19 cellular contexts compared by ENCODE assay signal in the genomic region with DNA sequence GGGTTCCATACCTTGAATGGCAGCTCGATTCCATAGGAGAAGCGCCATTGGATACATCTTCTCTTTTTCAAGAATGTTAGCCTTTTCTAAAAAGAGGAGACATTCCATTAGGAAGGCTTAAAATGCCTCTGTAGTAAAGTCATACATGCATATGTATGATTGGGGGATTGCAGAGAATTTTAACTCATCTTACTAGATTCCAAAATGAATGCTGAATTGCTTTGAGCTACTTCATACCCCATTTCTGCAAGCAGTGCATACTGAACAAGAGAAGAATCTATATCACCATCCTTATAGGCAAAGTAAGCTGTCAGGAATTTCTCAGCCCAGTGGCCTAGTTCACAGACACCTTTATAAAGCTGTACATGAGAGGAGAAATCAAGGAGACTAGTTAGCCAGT.
DNase-seq lines count a peak whose midpoint lies in the region; ATAC-seq, FAIRE-seq and TF ChIP-seq lines count a peak whose summit lies in the region.
"Had no signal": no experiment of that assay in that cellular context is flagged by ENCODE, and none has a peak within 500 bp of the region (broad histone marks: within the 10 kb centered on the region; RNA-seq: fewer than 3 reads in every experiment).

No MANE protein-coding gene starts in this region.

- H3K9ac ChIP-seq in SK-N-SH = no peak overlapping the region

- no peaks in the 10 kb centered on the region for H4K20me1 ChIP-seq in SK-N-SH (ENCODE audit: insufficient read depth)
- H4K20me1 ChIP-seq in hepatocyte (ENCODE audit: insufficient read depth, poor library complexity, severe bottlenecking) = no peaks in the 10 kb centered on the region

- H2AFZ ChIP-seq in SK-N-SH (ENCODE audit: low read depth) = no peak overlapping the region
- no peak overlapping the region for H2AFZ ChIP-seq in hepatocyte
- H2AFZ ChIP-seq: PC-9 had no signal

- H3K27me3 ChIP-seq in SK-N-SH (ENCODE audit: insufficient read depth) (no peaks in the 10 kb centered on the region), hepatocyte (no peaks in the 10 kb centered on the region), sigmoid colon (no peaks in the 10 kb centered on the region)
- H3K27me3 ChIP-seq: ovary, right lobe of liver had no signal

- ATAC-seq in A549 (no peak), HG02623 (IDR thresholded peaks at IDR 0.05; ENCODE audit: unreplicated experiment) (no peak), HG03280 (IDR thresholded peaks at IDR 0.05; ENCODE audit: unreplicated experiment) (no peak), HG02884 (IDR thresholded peaks at IDR 0.05; ENCODE audit: unreplicated experiment) (no peak)
- ATAC-seq: effector memory CD8-positive, alpha-beta T cell; naive thymus-derived CD8-positive, alpha-beta T cell had no signal

- H3K4me3 ChIP-seq in A549 (no peak overlapping the region), SK-N-SH (ENCODE audit: low read depth in 2 of 2, low read length in 1 of 2) (no peak overlapping the region), hepatocyte (no peak overlapping the region), sigmoid colon (no peak overlapping the region)
- H3K4me3 ChIP-seq: ovary, PC-9, right lobe of liver had no signal

- peaks cover 10% of the 10 kb centered on the region for H3F3A ChIP-seq in SK-N-SH (replicated peaks; ENCODE audit: insufficient read depth)

- no peak overlapping the region for H3K27ac ChIP-seq in A549
- H3K27ac ChIP-seq in SK-N-SH (ENCODE audit: low read depth in 2 of 2, low read length in 1 of 2) = peak overlapping the region; percentile 17 to 78; a peak in 3 of 4 replicates
- peak overlapping the region; percentile 49 for H3K27ac ChIP-seq in hepatocyte
- H3K27ac ChIP-seq in sigmoid colon = peak overlapping the region; percentile 75 to 83 (median 82)
- H3K27ac ChIP-seq: ovary, PC-9, right lobe of liver had no signal

- WGBS in A549 (ENCODE audit: missing lambda C conversion rate) = 22% methylated on average over 2 of the region's 2 CpGs
- 43% methylated on average over 2 of the region's 2 CpGs for WGBS in SK-N-SH (ENCODE audit: low lambda C conversion rate)
- WGBS in hepatocyte (ENCODE audit: low lambda C conversion rate, missing lambda C conversion rate) = 89% methylated on average over 2 of the region's 2 CpGs
- WGBS in sigmoid colon, 2 donors = 86 to 88% methylated on average over 2 of the region's 2 CpGs

- TF ChIP-seq EP300 in A549 (IDR thresholded peaks at IDR 0.05) (no peak), SK-N-SH (IDR thresholded peaks at IDR 0.05; ENCODE audit: borderline replicate concordance in 1 of 2, low read depth in 1 of 2, low read length in 1 of 2) (no peak), sigmoid colon (IDR thresholded peaks at IDR 0.05) (no peak)

- POLR2A ChIA-PET in A549 (lab: Yijun Ruan, JAX) (no interaction called here), SK-N-SH (lab: Yijun Ruan, JAX) (no interaction called here)

- H3K36me3 ChIP-seq in SK-N-SH (replicated peaks in 1 of 2; ENCODE audit: control insufficient read depth in 1 of 2, insufficient read depth in 2 of 2, low read length in 1 of 2) (no peaks in the 10 kb centered on the region), hepatocyte (replicated peaks; ENCODE audit: insufficient read depth, low read depth) (no peaks in the 10 kb centered on the region), sigmoid colon (no peaks in the 10 kb centered on the region)
- H3K36me3 ChIP-seq: ovary, right lobe of liver had no signal

- DNase-seq in A549 (ENCODE audit: low read depth in 1 of 2, low spot score in 1 of 2) (no peak), SK-N-SH (no peak), hepatocyte (ENCODE audit: low spot score) (no peak), sigmoid colon (no peak), NCI-H2196 (lab: John Stamatoyannopoulos, UW; ENCODE audit: unreplicated experiment) (no peak)
- DNase-seq: 8988T; activated CD4-positive, alpha-beta T cell treated with anti-CD3 and anti-CD28 coated beads for 48 hours; DMS79 treated with DMSO at 0.1 percent for 48 hours; effector memory CD8-positive, alpha-beta T cell; IMR-90; naive thymus-derived CD8-positive, alpha-beta T cell; PC-9; right lobe of liver; SIG-M5 had no signal

- H3K9me3 ChIP-seq in A549 = no peaks in the 10 kb centered on the region
- no peaks in the 10 kb centered on the region for H3K9me3 ChIP-seq in SK-N-SH
- no peaks in the 10 kb centered on the region for H3K9me3 ChIP-seq in hepatocyte (ENCODE audit: low read depth)
- H3K9me3 ChIP-seq in sigmoid colon = no peaks in the 10 kb centered on the region
- H3K9me3 ChIP-seq: ovary, right lobe of liver had no signal

- no peak for TF ChIP-seq RAD21 in A549 (conservative IDR thresholded peaks at IDR 0.05 in 1 of 2, IDR thresholded peaks at IDR 0.05 in 1 of 2)
- no peak for TF ChIP-seq RAD21 in SK-N-SH (IDR thresholded peaks at IDR 0.05; ENCODE audit: low read length)

- no peaks in the 10 kb centered on the region for H3K4me1 ChIP-seq in A549
- peaks cover 0 to 16% of the 10 kb centered on the region in 2 experiments; a peak in 1 of 4 replicates for H3K4me1 ChIP-seq in SK-N-SH (ENCODE audit: control insufficient read depth in 1 of 2, insufficient read depth in 2 of 2, low read depth in 1 of 2, low read length in 1 of 2)
- H3K4me1 ChIP-seq in hepatocyte (ENCODE audit: insufficient read depth) = peaks cover 7% of the 10 kb centered on the region
- H3K4me1 ChIP-seq in sigmoid colon = peaks cover 0 to 44% (median 40%) of the 10 kb centered on the region in 4 donors

- H3K79me2 ChIP-seq in SK-N-SH (ENCODE audit: insufficient read depth) = no peaks in the 10 kb centered on the region
- no peaks in the 10 kb centered on the region for H3K79me2 ChIP-seq in hepatocyte

- TF ChIP-seq CTCF in A549 (IDR thresholded peaks at IDR 0.05) (no peak), SK-N-SH (IDR thresholded peaks at IDR 0.05) (no peak), hepatocyte (IDR thresholded peaks at IDR 0.05; ENCODE audit: poor library complexity) (no peak), sigmoid colon (IDR thresholded peaks at IDR 0.05) (no peak)

- TF ChIP-seq POLR2A in A549 (IDR thresholded peaks at IDR 0.05; ENCODE audit: low read length) = no peak
- no peak for TF ChIP-seq POLR2A in sigmoid colon (IDR thresholded peaks at IDR 0.05)

- CTCF ChIA-PET in A549 (lab: Yijun Ruan, JAX) = no interaction called here
- CTCF ChIA-PET in SK-N-SH (lab: Yijun Ruan, JAX) = no interaction called here

- H3K9me2 ChIP-seq in SK-N-SH (no peaks in the 10 kb centered on the region), hepatocyte (replicated peaks; ENCODE audit: insufficient read depth) (no peaks in the 10 kb centered on the region)

- intact Hi-C loops in sigmoid colon (cut with DNase I) = loop anchor here (10.0 kb wide), 1 partner anchor 540 kb away; no protein-coding TSS in a partner anchor

- H3K4me2 ChIP-seq in A549 (no peak overlapping the region), SK-N-SH (0 out of 2 replicates have a peak overlapping the region, but pooled peaks have one; percentile 26), hepatocyte (no peak overlapping the region)
- H3K4me2 ChIP-seq: PC-9 had no signal

- FAIRE-seq in A549 (lab: Jason Lieb, UNC) = peak; percentile 63
- FAIRE-seq: GM19239 had no signal

TF ChIP-seq in A549, 52 proteins besides CTCF, POLR2A, EP300 and RAD21:
- TF ChIP-seq ZFP36 (IDR thresholded peaks at IDR 0.05; ENCODE audit: borderline replicate concordance, partially characterized antibody) (no peak), MYC (IDR thresholded peaks at IDR 0.05; ENCODE audit: borderline replicate concordance, low read length) (no peak), ESRRA (IDR thresholded peaks at IDR 0.05; ENCODE audit: borderline replicate concordance, low read length) (no peak)

TF ChIP-seq in SK-N-SH, 30 proteins besides CTCF, POLR2A, EP300 and RAD21:
- TF ChIP-seq TAF1 (IDR thresholded peaks at IDR 0.05; ENCODE audit: borderline replicate concordance, low read depth, low read length) = no peak
- TF ChIP-seq FOSL2 (IDR thresholded peaks at IDR 0.05; ENCODE audit: borderline replicate concordance, low read depth) = no peak
- TF ChIP-seq, protein P1, sequence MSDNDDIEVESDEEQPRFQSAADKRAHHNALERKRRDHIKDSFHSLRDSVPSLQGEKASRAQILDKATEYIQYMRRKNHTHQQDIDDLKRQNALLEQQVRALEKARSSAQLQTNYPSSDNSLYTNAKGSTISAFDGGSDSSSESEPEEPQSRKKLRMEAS (IDR thresholded peaks at IDR 0.05; ENCODE audit: low read depth) = no peak
- TF ChIP-seq, protein P2, sequence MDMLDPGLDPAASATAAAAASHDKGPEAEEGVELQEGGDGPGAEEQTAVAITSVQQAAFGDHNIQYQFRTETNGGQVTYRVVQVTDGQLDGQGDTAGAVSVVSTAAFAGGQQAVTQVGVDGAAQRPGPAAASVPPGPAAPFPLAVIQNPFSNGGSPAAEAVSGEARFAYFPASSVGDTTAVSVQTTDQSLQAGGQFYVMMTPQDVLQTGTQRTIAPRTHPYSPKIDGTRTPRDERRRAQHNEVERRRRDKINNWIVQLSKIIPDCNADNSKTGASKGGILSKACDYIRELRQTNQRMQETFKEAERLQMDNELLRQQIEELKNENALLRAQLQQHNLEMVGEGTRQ (IDR thresholded peaks at IDR 0.05; ENCODE audit: borderline replicate concordance, low read depth, low read length) = no peak
TF ChIP-seq in SK-N-SH: peak in this region for 0.

Comparison
In these comparisons a context has a peak if more than half of its experiments do, and no peak if none do; other contexts are left out.
1. H3K27ac ChIP-seq: peak in SK-N-SH (2 of 2), hepatocyte (single experiment) and sigmoid colon (4 of 4); none in A549 (0 of 2).